Comparison of ENCODE assay signal across 1 cellular context in the genomic region with DNA sequence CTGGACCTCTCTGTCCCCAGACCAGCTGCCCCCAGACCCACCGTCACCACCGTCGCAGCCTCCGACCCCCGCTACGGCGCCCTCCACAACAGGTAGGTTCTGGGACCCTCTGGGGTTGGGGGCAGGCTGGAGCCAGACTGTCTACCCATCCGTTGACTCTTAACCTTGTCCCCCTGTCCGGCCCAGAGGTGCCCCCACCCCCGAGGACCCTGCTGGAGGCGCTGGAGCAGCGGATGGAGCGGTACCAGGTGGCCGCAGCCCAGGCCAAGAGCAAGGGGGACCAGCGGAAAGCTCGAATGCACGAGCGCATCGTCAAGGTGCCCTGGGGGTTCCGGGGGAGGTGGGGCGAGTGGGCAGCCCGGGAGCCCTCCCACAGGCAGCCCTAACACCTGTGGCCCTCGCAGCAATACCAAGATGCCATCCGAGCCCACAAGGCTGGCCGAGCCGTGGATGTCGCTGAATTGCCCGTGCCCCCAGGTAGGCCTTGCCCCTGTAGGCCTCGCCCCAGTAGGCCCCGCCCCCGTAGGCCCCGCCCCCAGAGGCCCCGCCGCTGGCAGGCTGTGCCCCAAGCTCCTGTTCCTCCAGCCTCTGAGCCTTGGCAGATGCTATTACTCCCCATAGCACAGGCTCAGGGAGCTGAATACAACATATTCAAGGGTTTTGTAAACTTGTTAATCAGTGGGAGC.
TF ChIP-seq lines count a peak whose summit lies in the region.

No MANE protein-coding gene starts in this region.

TF ChIP-seq in GM23338, 12 proteins besides CTCF, POLR2A, EP300 and RAD21 (continued from another document):
- TF ChIP-seq, protein P1, sequence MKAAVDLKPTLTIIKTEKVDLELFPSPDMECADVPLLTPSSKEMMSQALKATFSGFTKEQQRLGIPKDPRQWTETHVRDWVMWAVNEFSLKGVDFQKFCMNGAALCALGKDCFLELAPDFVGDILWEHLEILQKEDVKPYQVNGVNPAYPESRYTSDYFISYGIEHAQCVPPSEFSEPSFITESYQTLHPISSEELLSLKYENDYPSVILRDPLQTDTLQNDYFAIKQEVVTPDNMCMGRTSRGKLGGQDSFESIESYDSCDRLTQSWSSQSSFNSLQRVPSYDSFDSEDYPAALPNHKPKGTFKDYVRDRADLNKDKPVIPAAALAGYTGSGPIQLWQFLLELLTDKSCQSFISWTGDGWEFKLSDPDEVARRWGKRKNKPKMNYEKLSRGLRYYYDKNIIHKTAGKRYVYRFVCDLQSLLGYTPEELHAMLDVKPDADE (IDR thresholded peaks at IDR 0.05), result no peak
